10 cellular contexts compared by ENCODE assay signal in genomic region chr12:21655594-21655993, GRCh38. TPM values are rescaled to one million over a fixed set of nuclear protein-coding genes. Genes with fewer than 3 reads are reported as not detected.
DNase-seq lines count a peak whose midpoint lies in the region; TF ChIP-seq lines count a peak whose summit lies in the region.
"Had no signal": no experiment of that assay in that cellular context is flagged by ENCODE, and none has a peak within 500 bp of the region (broad histone marks: within the 10 kb centered on the region; RNA-seq: fewer than 3 reads in every experiment).

No MANE protein-coding gene starts in this region.

- peak overlapping the region; percentile 98 for H3K27ac Mint-ChIP-seq in activated naive CD4-positive, alpha-beta T cell treated with anti-CD3 and anti-CD28 coated beads, Interleukin-2, amount 10 ng/mL, durations not matched to agents 7 days and 5 days

- H3K4me1 Mint-ChIP-seq in activated naive CD4-positive, alpha-beta T cell treated with anti-CD3 and anti-CD28 coated beads, Interleukin-2, amount 10 ng/mL, durations not matched to agents 7 days and 5 days: peaks cover 74% of the 10 kb centered on the region

- no peak for DNase-seq in activated naive CD4-positive, alpha-beta T cell treated with anti-CD3 and anti-CD28 coated beads, Interleukin-2, amount 10 ng/mL, durations not matched to agents 7 days and 5 days
- DNase-seq in activated naive CD4-positive, alpha-beta T cell treated with anti-CD3 and anti-CD28 coated beads, Interleukin-2, amount 50 U/mL, for 16 hours: no peak
- DNase-seq in WERI-Rb-1: no peak
- DNase-seq in fibroblast of villous mesenchyme (ENCODE audit: low read depth): no peak
- DNase-seq in stomach: no peak
- DNase-seq in NCI-H446 (lab: John Stamatoyannopoulos, UW): no peak
- DNase-seq in NCI-H1092 (lab: John Stamatoyannopoulos, UW): no peak
- no peak for DNase-seq in stimulated activated CD4-positive, alpha-beta T cell treated with anti-CD3 and anti-CD28 coated beads, Interleukin-2, amount 100 ng/mL, for 48 hours
- DNase-seq: C1 segment of cervical spinal cord; NK-92 treated with Interleukin-12 subunit alpha and Interleukin-12 subunit beta, amount 100 ng/mL, for 24 hours had no signal

- H3K27me3 ChIP-seq in WERI-Rb-1 (ENCODE audit: insufficient read depth, low read depth, severe bottlenecking): no peaks in the 10 kb centered on the region
- no peaks in the 10 kb centered on the region for H3K27me3 ChIP-seq in stomach

- no peak for TF ChIP-seq EP300 in stomach (IDR thresholded peaks at IDR 0.05)

- peaks cover 3% of the 10 kb centered on the region for H3K9me3 ChIP-seq in WERI-Rb-1 (ENCODE audit: severe bottlenecking)
- no peaks in the 10 kb centered on the region for H3K9me3 ChIP-seq in stomach

- intact Hi-C loops in stomach (cut with DNase I; ENCODE audit: low total_unique reads): no loop called here

- H3K27ac ChIP-seq in WERI-Rb-1 (no peak overlapping the region), stomach (peak overlapping the region in 2 of 5 donors; percentile 93 to 96)

- H3K4me1 ChIP-seq in stomach: peaks cover 15 to 60% (median 38%) of the 10 kb centered on the region in 4 donors

- no peaks in the 10 kb centered on the region for H3K27me3 Mint-ChIP-seq in activated naive CD4-positive, alpha-beta T cell treated with anti-CD3 and anti-CD28 coated beads, Interleukin-2, amount 10 ng/mL, durations not matched to agents 7 days and 5 days

- H3K36me3 Mint-ChIP-seq in activated naive CD4-positive, alpha-beta T cell treated with anti-CD3 and anti-CD28 coated beads, Interleukin-2, amount 10 ng/mL, durations not matched to agents 7 days and 5 days: peaks cover 63% of the 10 kb centered on the region

- peak overlapping the region; percentile 95 for H3K4me3 Mint-ChIP-seq in activated naive CD4-positive, alpha-beta T cell treated with anti-CD3 and anti-CD28 coated beads, Interleukin-2, amount 10 ng/mL, durations not matched to agents 7 days and 5 days

- peaks cover 65% of the 10 kb centered on the region for H3K36me3 ChIP-seq in WERI-Rb-1
- H3K36me3 ChIP-seq in stomach: peaks cover 25 to 39% (median 38%) of the 10 kb centered on the region in 4 donors

- no peak for TF ChIP-seq POLR2A in stomach (IDR thresholded peaks at IDR 0.05)

- TF ChIP-seq CTCF in WERI-Rb-1 (IDR thresholded peaks at IDR 0.05; ENCODE audit: low read depth, low read length): no peak
- TF ChIP-seq CTCF in fibroblast of villous mesenchyme (IDR thresholded peaks at IDR 0.05; ENCODE audit: insufficient read depth, low read depth, low read length): no peak
- no peak for TF ChIP-seq CTCF in stomach (IDR thresholded peaks at IDR 0.05)

- H3K4me3 ChIP-seq in WERI-Rb-1 (ENCODE audit: low read depth, low read length) (peak overlapping the region; percentile 91), fibroblast of villous mesenchyme (ENCODE audit: low read depth, low read length) (peak overlapping the region; percentile 98), stomach (peak overlapping the region in 3 of 4 donors; percentile 65 to 88 (median 85))

- no peaks in the 10 kb centered on the region for H3K9me3 Mint-ChIP-seq in activated naive CD4-positive, alpha-beta T cell treated with anti-CD3 and anti-CD28 coated beads, Interleukin-2, amount 10 ng/mL, durations not matched to agents 7 days and 5 days

- 49 to 60% (median 56%) methylated on average over 4 of the region's 4 CpGs for WGBS in stomach, 5 donors

- CTCF ChIA-PET in activated naive CD4-positive, alpha-beta T cell treated with anti-CD3 and anti-CD28 coated beads, Interleukin-2, amount 10 ng/mL, durations not matched to agents 7 days and 5 days (lab: Charles Lee): interaction anchor here (0.8 kb wide), 1 partner anchor 11 kb away, joined by 3 read pairs; no protein-coding TSS in a partner anchor

RNA-seq across cellular contexts. Expression of gene LDHB, which starts 2.0 kb away (rescaled TPM):
- total RNA-seq in fibroblast of villous mesenchyme (525 and 613 TPM in 2 replicates), stomach (100 to 1,000 TPM in 4 of 5 donors, 10 to 100 TPM in 1; 94.5 to 445 (median 272) TPM)
- polyA plus RNA-seq in stomach: 100 to 1,000 TPM; 325 to 523 (median 491) TPM

RNA-seq across cellular contexts. Expression of gene GYS2, which starts 50.9 kb away (rescaled TPM):
- not detected in 2 replicates for total RNA-seq in fibroblast of villous mesenchyme
- not detected for total RNA-seq in stomach
- polyA plus RNA-seq in stomach: under 1 TPM in 1 of 3 donors, not detected in 2; 0.33 TPM
